ENCODE assay signal across 8 cellular contexts in the genomic region with DNA sequence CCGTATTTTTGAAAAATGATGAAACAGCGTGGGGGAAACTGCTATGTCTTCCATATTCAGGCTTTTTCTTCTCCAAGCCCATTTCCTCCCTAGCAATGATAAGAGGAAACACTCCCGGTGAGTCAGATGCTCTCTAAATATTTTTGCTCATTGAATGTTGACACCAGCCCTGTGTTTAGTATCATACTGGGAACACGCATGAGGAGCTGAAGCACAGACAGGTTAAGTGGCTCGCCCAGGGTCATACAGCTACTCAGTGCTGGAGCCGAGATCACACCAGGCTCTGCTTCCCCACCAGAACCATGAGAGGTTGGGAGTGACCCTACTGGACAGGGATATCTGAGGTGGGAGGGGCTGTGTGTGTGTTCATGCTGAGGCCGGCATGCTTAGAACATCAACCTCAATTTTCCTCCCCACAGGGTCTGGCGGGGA. TPM values are rescaled to one million over a fixed set of nuclear protein-coding genes. Genes with fewer than 3 reads are reported as not detected.
DNase-seq lines count a peak whose midpoint lies in the region; ATAC-seq, FAIRE-seq and TF ChIP-seq lines count a peak whose summit lies in the region.

No MANE protein-coding gene starts in this region.

- no peak for ATAC-seq in GM18498 (IDR thresholded peaks at IDR 0.05; ENCODE audit: unreplicated experiment)

- DNase-seq in GM04503 (ENCODE audit: low read depth): peak; percentile 16
- peak; percentile 34 for DNase-seq in LoVo (ENCODE audit: low spot score)
- DNase-seq in bronchial epithelial cell (ENCODE audit: low read depth): peak; percentile 92
- DNase-seq in non-pigmented ciliary epithelial cell (ENCODE audit: low read depth): peak; percentile 47
- DNase-seq in GM13977 (ENCODE audit: low spot score): no peak
- no peak for DNase-seq in NCI-H345 (lab: John Stamatoyannopoulos, UW)
- no peak for DNase-seq in GM20000 (ENCODE audit: low spot score)

- no peak for TF ChIP-seq CTCF in bronchial epithelial cell (IDR thresholded peaks at IDR 0.05; ENCODE audit: insufficient read depth, low read length, severe bottlenecking)
- no peak for TF ChIP-seq CTCF in GM13977 (IDR thresholded peaks at IDR 0.05; ENCODE audit: extremely low read depth, insufficient read depth, missing control alignments)
- no peak for TF ChIP-seq CTCF in GM20000 (IDR thresholded peaks at IDR 0.05; ENCODE audit: extremely low read depth, missing control alignments)

- no peak for FAIRE-seq in bronchial epithelial cell (lab: Jason Lieb, UNC)

- no peaks in the 10 kb centered on the region for H3K27me3 ChIP-seq in bronchial epithelial cell (ENCODE audit: control insufficient read depth, insufficient read depth, low read length)

- in situ Hi-C loops in GM13977 (cut with MboI; ENCODE audit: low pct_unique_long_range_greater_than_20kb, low sequenced_read_pairs, unreplicated experiment): no loop called here

- no peak overlapping the region for H3K4me3 ChIP-seq in bronchial epithelial cell (ENCODE audit: low read depth, low read length)

- H3K36me3 ChIP-seq in bronchial epithelial cell (ENCODE audit: control insufficient read depth, insufficient read depth, low read length): no peaks in the 10 kb centered on the region

RNA-seq across cellular contexts. Expression of gene ADGRG1, which starts 37.8 kb away (rescaled TPM):
- 21.1 and 45.3 TPM in 2 replicates for total RNA-seq in bronchial epithelial cell

RNA-seq across cellular contexts. Expression of gene ADGRG5, which starts 48.2 kb away (rescaled TPM):
- not detected in 2 replicates for total RNA-seq in bronchial epithelial cell

RNA-seq across cellular contexts. Expression of gene CCDC102A, which starts 54.3 kb away (rescaled TPM):
- total RNA-seq in bronchial epithelial cell: 1.5 and 2.1 TPM in 2 replicates

Comparison
In these comparisons a context has a peak if more than half of its experiments do, and no peak if none do; other contexts are left out.
1. DNase-seq: peak in GM04503 (single experiment), LoVo (single experiment), bronchial epithelial cell (single experiment) and non-pigmented ciliary epithelial cell (single experiment); none in GM13977 (single experiment), NCI-H345 (single experiment) and GM20000 (single experiment).